In genomic region chr5:143570989-143571388, GRCh38 we compare ENCODE assay signal across 24 cellular contexts.
"Had no signal": no experiment of that assay in that cellular context is flagged by ENCODE, and none has a peak within 500 bp of the region (broad histone marks: within the 10 kb centered on the region; RNA-seq: fewer than 3 reads in every experiment).

No MANE protein-coding gene starts in this region.

- H3K9me3 ChIP-seq: esophagus squamous epithelium, heart right ventricle, left lung, ovary, psoas muscle, right lobe of liver, thoracic aorta, tibial nerve, upper lobe of left lung had no signal

- H3K27ac Mint-ChIP-seq: effector memory CD8-positive, alpha-beta T cell; naive thymus-derived CD8-positive, alpha-beta T cell; stimulated activated naive B cell treated with anti-CD40 and anti-IgM and Interleukin-4, amounts not matched to agents 10 μg/mL and 1 μg/mL and 100 μg/mL, for 72 hours; stimulated activated naive CD8-positive, alpha-beta T cell treated with anti-CD3 and anti-CD28 coated beads, Interleukin-15, Interleukin-2, amounts not matched to agents 100 ng/mL and 50 ng/mL, for 24 hours had no signal

- H3K4me1 ChIP-seq: esophagus squamous epithelium, left lung, psoas muscle, upper lobe of left lung had no signal

- H3K27ac ChIP-seq: coronary artery, esophagus squamous epithelium, heart right ventricle, left lung, ovary, psoas muscle, right lobe of liver, thoracic aorta, tibial nerve, upper lobe of left lung had no signal

- H3K4me3 ChIP-seq: coronary artery, esophagus squamous epithelium, heart right ventricle, left lung, ovary, psoas muscle, right lobe of liver, thoracic aorta, tibial nerve, upper lobe of left lung had no signal

- H3K4me3 Mint-ChIP-seq: effector memory CD8-positive, alpha-beta T cell; naive thymus-derived CD8-positive, alpha-beta T cell; stimulated activated naive B cell treated with anti-CD40 and anti-IgM and Interleukin-4, amounts not matched to agents 10 μg/mL and 1 μg/mL and 100 μg/mL, for 72 hours; stimulated activated naive CD8-positive, alpha-beta T cell treated with anti-CD3 and anti-CD28 coated beads, Interleukin-15, Interleukin-2, amounts not matched to agents 100 ng/mL and 50 ng/mL, for 24 hours had no signal

- H3K36me3 Mint-ChIP-seq: naive thymus-derived CD8-positive, alpha-beta T cell; stimulated activated naive B cell treated with anti-CD40 and anti-IgM and Interleukin-4, amounts not matched to agents 10 μg/mL and 1 μg/mL and 100 μg/mL, for 72 hours had no signal

- H3K27me3 ChIP-seq: esophagus squamous epithelium, heart right ventricle, left lung, ovary, right lobe of liver, tibial nerve, upper lobe of left lung had no signal

- H3K36me3 ChIP-seq: esophagus squamous epithelium, heart right ventricle, left lung, ovary, right lobe of liver, thoracic aorta, tibial nerve, upper lobe of left lung had no signal

- DNase-seq: effector memory CD8-positive, alpha-beta T cell; erythroblast; esophagus squamous epithelium; foreskin melanocyte; glutamatergic neuron; heart right ventricle; hypothalamus; left lung; mesenchymal stem cell; naive thymus-derived CD8-positive, alpha-beta T cell; occipital lobe; ovary; posterior cingulate gyrus; psoas muscle; retina; right lobe of liver; stimulated activated CD4-positive, alpha-beta T cell treated with anti-CD3 and anti-CD28 coated beads, Interleukin-15, amount 100 ng/mL, for 24 hours; stimulated activated CD4-positive, alpha-beta T cell treated with anti-CD3 and anti-CD28 coated beads, Interleukin-2, amount 100 ng/mL, for 48 hours; stimulated activated naive B cell treated with anti-CD40 and anti-IgM and Interleukin-4, amounts not matched to agents 10 μg/mL and 1 μg/mL and 100 μg/mL, for 72 hours; upper lobe of left lung had no signal

- H3K9me3 Mint-ChIP-seq: effector memory CD8-positive, alpha-beta T cell; naive thymus-derived CD8-positive, alpha-beta T cell had no signal

- ATAC-seq: effector memory CD8-positive, alpha-beta T cell; heart right ventricle; left lung; naive thymus-derived CD8-positive, alpha-beta T cell; psoas muscle had no signal
